In genomic region chr14:19487265-19487664, GRCh38 we compare ENCODE assay signal across 16 cellular contexts. TPM values are rescaled to one million over a fixed set of nuclear protein-coding genes. Genes with fewer than 3 reads are reported as not detected.
"Had no signal": no experiment of that assay in that cellular context is flagged by ENCODE, and none has a peak within 500 bp of the region (broad histone marks: within the 10 kb centered on the region; RNA-seq: fewer than 3 reads in every experiment).

No MANE protein-coding gene starts in this region.

RNA-seq across cellular contexts. Expression of gene POTEG, which starts 53.1 kb away (rescaled TPM):
- total RNA-seq: activated naive CD8-positive, alpha-beta T cell treated with anti-CD3 and anti-CD28 coated beads, Interleukin-2, amount 10 ng/mL, durations not matched to agents 7 days and 5 days; activated T-cell treated with anti-CD3 and anti-CD28 coated beads, Interleukin-2, amount 50 U/mL, for 4 hours; activated T-helper 2 cell treated with anti-CD3 and anti-CD28 coated beads, Interferon-gamma antibody, Interleukin-2, Interleukin-4, amounts not matched to agents 10 μg/mL and 5 μg/mL and 100 μg/mL, durations not matched to agents 14 hours and 24 hours and 36 hours; cerebellum; fibroblast of villous mesenchyme; glomerular endothelial cell; hepatocyte; liver; mucosa of gallbladder; omental fat pad; psoas muscle; right atrium auricular region; SJCRH30; subcutaneous adipose tissue had no signal
- polyA plus RNA-seq: hepatocyte, immature natural killer cell, liver, psoas muscle, small intestine had no signal
